8 cellular contexts compared by ENCODE assay signal in genomic region chr7:47327698-47328391, GRCh38.
DNase-seq lines count a peak whose midpoint lies in the region; ATAC-seq and TF ChIP-seq lines count a peak whose summit lies in the region.

No MANE protein-coding gene starts in this region.

- DNase-seq in Ammon's horn (ENCODE audit: low spot score) = peak; percentile 94
- no peak for DNase-seq in PC-3
- DNase-seq in fibroblast of mammary gland (ENCODE audit: low read depth) = peak; percentile 75
- no peak for DNase-seq in stimulated activated CD4-positive, alpha-beta T cell treated with anti-CD3 and anti-CD28 coated beads, Interleukin-2, amount 100 ng/mL, for 48 hours
- DNase-seq in GM13977 (ENCODE audit: low spot score) = no peak
- DNase-seq in NOMO-1 (lab: John Stamatoyannopoulos, UW; ENCODE audit: unreplicated experiment in 2 of 2) = no peak

- in situ Hi-C loops in GM13977 (cut with MboI; ENCODE audit: low pct_unique_long_range_greater_than_20kb, low sequenced_read_pairs, unreplicated experiment) = no loop called here

- no TSS peak for BruUV-seq in PC-3 (replicated peaks; lab: Mats Ljungman, UMichigan)

- H3K27me3 ChIP-seq in PC-3 (ENCODE audit: low read length) (no peaks in the 10 kb centered on the region), mucosa of rectum (ENCODE audit: control insufficient read depth in 2 of 2, insufficient read depth in 2 of 2, low read length in 2 of 2) (no peaks in the 10 kb centered on the region)

- H3K9ac ChIP-seq in PC-3 (ENCODE audit: low read length) (no peak overlapping the region), mucosa of rectum (ENCODE audit: low read depth in 1 of 2, low read length in 2 of 2) (peak overlapping the region; percentile 45 to 48)

- H3F3A ChIP-seq in PC-3 (ENCODE audit: low read length, unreplicated experiment) = no peaks in the 10 kb centered on the region

- H3K9me2 ChIP-seq in PC-3 (replicated peaks; ENCODE audit: low read length) = no peaks in the 10 kb centered on the region

- no peaks in the 10 kb centered on the region for H3K4me1 ChIP-seq in PC-3 (ENCODE audit: insufficient read depth, low read length)
- peaks cover 23 to 32% of the 10 kb centered on the region in 2 donors for H3K4me1 ChIP-seq in mucosa of rectum (ENCODE audit: control insufficient read depth in 2 of 2, insufficient read depth in 2 of 2, low read length in 2 of 2)

- intact Hi-C loops in PC-3 (cut with micrococcal nuclease) = no loop called here

- no peak overlapping the region for H3K4me2 ChIP-seq in PC-3 (ENCODE audit: low read length)

- peaks cover 20% of the 10 kb centered on the region; the same call in 1 of the 2 replicates for H3K36me3 ChIP-seq in PC-3 (ENCODE audit: low read depth, low read length)
- peaks cover 15 to 27% of the 10 kb centered on the region in 2 donors for H3K36me3 ChIP-seq in mucosa of rectum (ENCODE audit: control insufficient read depth in 2 of 2, insufficient read depth in 2 of 2, low read length in 2 of 2)

- H2AFZ ChIP-seq in PC-3 (ENCODE audit: low read length) = no peak overlapping the region

- no peaks in the 10 kb centered on the region for H3K79me2 ChIP-seq in PC-3 (ENCODE audit: low read length)

- H3K27ac ChIP-seq in PC-3 (ENCODE audit: low read length) = no peak overlapping the region
- peak overlapping the region; percentile 68 to 72 for H3K27ac ChIP-seq in mucosa of rectum (ENCODE audit: low read depth in 2 of 2, low read length in 2 of 2)

- ATAC-seq in PC-3 (peak; percentile 69), HG02970 (IDR thresholded peaks at IDR 0.05; ENCODE audit: low FRiP score, unreplicated experiment) (no peak)

- H3K4me3 ChIP-seq in PC-3 (ENCODE audit: low read length) (no peak overlapping the region), fibroblast of mammary gland (ENCODE audit: control insufficient read depth, low read depth, low read length) (peak overlapping the region; percentile 33), mucosa of rectum (ENCODE audit: low read length in 2 of 2) (peak overlapping the region in 1 of 2 donors; percentile 35)

- POLR2A ChIA-PET in PC-3 (lab: Charles Lee; ENCODE audit: unreplicated experiment) = no interaction called here

- CTCF ChIA-PET in PC-3 (lab: Charles Lee) = no interaction called here

- TF ChIP-seq CTCF in PC-3 (conservative IDR thresholded peaks at IDR 0.05; ENCODE audit: low read depth, low read length) (no peak), fibroblast of mammary gland (conservative IDR thresholded peaks at IDR 0.05; ENCODE audit: control insufficient read depth, insufficient read depth, low read depth, low read length) (no peak), GM13977 (IDR thresholded peaks at IDR 0.05; ENCODE audit: extremely low read depth, insufficient read depth, missing control alignments) (no peak)

- H4K20me1 ChIP-seq in PC-3 (ENCODE audit: low read length) = no peaks in the 10 kb centered on the region

- H3K9me3 ChIP-seq in PC-3 (ENCODE audit: low read length) (no peaks in the 10 kb centered on the region), mucosa of rectum (ENCODE audit: control insufficient read depth in 2 of 2, low read length in 2 of 2) (no peaks in the 10 kb centered on the region)

Comparison
In these comparisons a context has a peak if more than half of its experiments do, and no peak if none do; other contexts are left out.
1. DNase-seq: peak in Ammon's horn (single experiment) and fibroblast of mammary gland (single experiment); none in PC-3 (single experiment), stimulated activated CD4-positive, alpha-beta T cell treated with anti-CD3 and anti-CD28 coated beads, Interleukin-2, amount 100 ng/mL, for 48 hours (0 of 2), GM13977 (single experiment) and NOMO-1 (0 of 2).